8 cellular contexts compared by ENCODE assay signal in the genomic region with DNA sequence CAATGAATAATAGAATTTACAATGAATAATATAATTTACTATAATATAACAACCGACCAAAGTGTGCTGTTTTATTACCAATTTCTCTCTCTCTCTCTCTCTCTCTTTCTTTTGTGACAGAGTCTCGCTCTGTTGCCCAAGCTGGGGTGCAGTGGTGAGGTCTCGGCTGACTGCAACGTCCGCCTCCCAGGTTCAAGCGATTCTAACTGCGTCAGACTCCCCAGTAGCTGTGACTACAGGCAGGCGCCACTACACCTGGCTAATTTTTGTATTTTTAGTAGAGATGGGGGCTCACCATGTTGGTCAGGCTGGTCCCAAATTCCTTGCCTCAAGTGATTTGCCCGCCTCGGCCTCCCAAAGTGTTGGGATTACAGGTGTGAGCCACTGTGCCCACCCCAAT. TPM values are rescaled to one million over a fixed set of nuclear protein-coding genes. Genes with fewer than 3 reads are reported as not detected.
DNase-seq lines count a peak whose midpoint lies in the region; ATAC-seq and TF ChIP-seq lines count a peak whose summit lies in the region.
"Not testable (repeated sequence)": the region's sequence is repeated elsewhere in the genome, so short reads cannot be mapped to it uniquely, and the experiment has no call there.

No MANE protein-coding gene starts in this region.

- not testable (repeated sequence) for H2AFZ ChIP-seq in PC-9; osteoblast (ENCODE audit: low read length)

- not testable (repeated sequence) for H3K4me3 ChIP-seq in CD8-positive, alpha-beta T cell (ENCODE audit: low read depth, low read length); PC-9; osteoblast (ENCODE audit: insufficient read depth, low read length); subcutaneous abdominal adipose tissue (ENCODE audit: low read depth in 1 of 5, low read length in 5 of 5)
- H3K4me3 ChIP-seq in endodermal cell (ENCODE audit: low read length): peak overlapping the region; percentile 73

- POLR2A ChIA-PET in CD8-positive, alpha-beta T cell (lab: Charles Lee): interaction anchor here (6.9 kb wide), 1 partner anchor 15 kb away, joined by 378 read pairs; a partner anchor contains a TSS
- POLR2A ChIA-PET in PC-9 (lab: Charles Lee; ENCODE audit: unreplicated experiment): interaction anchor here (0.7 to 3.7 kb wide), 2 partner anchors 17 to 22 kb away, joined by 7 to 111 read pairs; a partner anchor contains a TSS
- POLR2A ChIA-PET in activated CD8-positive, alpha-beta T cell treated with anti-CD3 and anti-CD28 coated beads, Interleukin-2, amount 10 ng/mL, durations not matched to agents 7 days and 5 days (lab: Charles Lee): interaction anchor here (1.1 to 7.5 kb wide), 3 partner anchors 15 to 622 kb away, joined by 4 to 650 read pairs (median 10); a partner anchor contains a TSS

- H3K27ac ChIP-seq in CD8-positive, alpha-beta T cell (ENCODE audit: low read depth, low read length); PC-9; endodermal cell (ENCODE audit: low read depth, low read length): not testable (repeated sequence)
- peak overlapping the region; percentile 96 for H3K27ac ChIP-seq in osteoblast (ENCODE audit: low read depth, low read length)
- H3K27ac ChIP-seq in subcutaneous abdominal adipose tissue (ENCODE audit: low read depth, low read length): peak overlapping the region; percentile 100

- WGBS in endodermal cell (ENCODE audit: insufficient coverage in 1 of 2, insufficient read length in 1 of 2), 2 experiments: 95% methylated on average over 7 to 10 of the region's 10 CpGs

- H3K9me3 ChIP-seq in CD8-positive, alpha-beta T cell (ENCODE audit: low read length); PC-9 (ENCODE audit: insufficient read depth, low read depth); osteoblast (ENCODE audit: low read depth, low read length); subcutaneous abdominal adipose tissue (ENCODE audit: control insufficient read depth in 5 of 5, low read length in 5 of 5): not testable (repeated sequence)
- H3K9me3 ChIP-seq in endodermal cell (ENCODE audit: control insufficient read depth, low read length): peaks cover 40% of the 10 kb centered on the region

- intact Hi-C loops in CD8-positive, alpha-beta T cell (cut with DNase I, micrococcal nuclease): loop anchor here (1.0 to 10.0 kb wide), 5 partner anchors 62 to 1468 kb away; a partner anchor contains a TSS
- intact Hi-C loops in PC-9 (cut with micrococcal nuclease; ENCODE audit: unreplicated experiment): loop anchor here (1.0 to 10.0 kb wide), 3 partner anchors 24 to 1358 kb away; no protein-coding TSS in a partner anchor

- H3K9me3 Mint-ChIP-seq in CD8-positive, alpha-beta T cell; activated CD8-positive, alpha-beta T cell treated with anti-CD3 and anti-CD28 coated beads, Interleukin-2, amount 10 ng/mL, durations not matched to agents 7 days and 5 days (ENCODE audit: insufficient read depth); activated naive CD8-positive, alpha-beta T cell (ENCODE audit: low read depth): not testable (repeated sequence)
- H3K9me3 Mint-ChIP-seq in endodermal cell (peaks cover 46% of the 10 kb centered on the region), mesothelial cell of epicardium (peaks cover 18% of the 10 kb centered on the region)

- H3K27ac Mint-ChIP-seq in CD8-positive, alpha-beta T cell: peak overlapping the region; percentile 83
- H3K27ac Mint-ChIP-seq in activated CD8-positive, alpha-beta T cell treated with anti-CD3 and anti-CD28 coated beads, Interleukin-2, amount 10 ng/mL, durations not matched to agents 7 days and 5 days; activated naive CD8-positive, alpha-beta T cell; endodermal cell: not testable (repeated sequence)
- peak overlapping the region; percentile 92 for H3K27ac Mint-ChIP-seq in mesothelial cell of epicardium

- not testable (repeated sequence) for H3K27me3 Mint-ChIP-seq in CD8-positive, alpha-beta T cell (ENCODE audit: low read depth); activated CD8-positive, alpha-beta T cell treated with anti-CD3 and anti-CD28 coated beads, Interleukin-2, amount 10 ng/mL, durations not matched to agents 7 days and 5 days (ENCODE audit: low read depth); activated naive CD8-positive, alpha-beta T cell; endodermal cell (ENCODE audit: insufficient read depth); mesothelial cell of epicardium (ENCODE audit: low read depth)

- peak overlapping the region; percentile 98; the same call in 1 of the 2 replicates for H3K4me2 ChIP-seq in PC-9
- peak overlapping the region; percentile 95 for H3K4me2 ChIP-seq in osteoblast (ENCODE audit: insufficient read depth, low read length)

- not testable (repeated sequence) for H3K9me2 ChIP-seq in PC-9 (ENCODE audit: insufficient read depth)

- CTCF ChIA-PET in CD8-positive, alpha-beta T cell (lab: Charles Lee): interaction anchor here (0.8 to 2.5 kb wide), 4 partner anchors 17 to 475 kb away, joined by 4 to 7 read pairs (median 7); a partner anchor contains a TSS
- CTCF ChIA-PET in PC-9 (lab: Charles Lee): not testable (repeated sequence)
- CTCF ChIA-PET in activated CD8-positive, alpha-beta T cell treated with anti-CD3 and anti-CD28 coated beads, Interleukin-2, amount 10 ng/mL, durations not matched to agents 7 days and 5 days (lab: Charles Lee): interaction anchor here (1.3 to 4.0 kb wide), 4 partner anchors 10 to 61 kb away, joined by 3 to 77 read pairs (median 6); a partner anchor contains a TSS

- not testable (repeated sequence) for TF ChIP-seq CTCF in CD8-positive, alpha-beta T cell (IDR thresholded peaks at IDR 0.05); PC-9 (conservative IDR thresholded peaks at IDR 0.05); endodermal cell (conservative IDR thresholded peaks at IDR 0.05); mesothelial cell of epicardium (IDR thresholded peaks at IDR 0.05; ENCODE audit: unreplicated experiment); osteoblast (IDR thresholded peaks at IDR 0.05; ENCODE audit: extremely low read depth, low read depth, low read length)

- H3K79me2 ChIP-seq in PC-9 (ENCODE audit: low read depth): peaks cover 24% of the 10 kb centered on the region
- H3K79me2 ChIP-seq in osteoblast (ENCODE audit: insufficient read depth, low read length): peaks cover 33% of the 10 kb centered on the region

- ATAC-seq in CD8-positive, alpha-beta T cell; activated CD8-positive, alpha-beta T cell treated with anti-CD3 and anti-CD28 coated beads, Interleukin-2, amount 10 ng/mL, durations not matched to agents 7 days and 5 days: not testable (repeated sequence)

- not testable (repeated sequence) for BruUV-seq in PC-9 (replicated peaks; lab: Mats Ljungman, UMichigan)

- not testable (repeated sequence) for DNase-seq in CD8-positive, alpha-beta T cell; PC-9; activated CD8-positive, alpha-beta T cell treated with anti-CD3 and anti-CD28 coated beads, Interleukin-2, amount 10 ng/mL, durations not matched to agents 7 days and 5 days; endodermal cell; mesothelial cell of epicardium (ENCODE audit: low spot score in 2 of 2, unreplicated experiment in 2 of 2); osteoblast (ENCODE audit: insufficient read length, low spot score, missing footprints)

- peak overlapping the region; percentile 45 for H3K4me3 Mint-ChIP-seq in CD8-positive, alpha-beta T cell
- peak overlapping the region; percentile 54 for H3K4me3 Mint-ChIP-seq in activated CD8-positive, alpha-beta T cell treated with anti-CD3 and anti-CD28 coated beads, Interleukin-2, amount 10 ng/mL, durations not matched to agents 7 days and 5 days
- H3K4me3 Mint-ChIP-seq in activated naive CD8-positive, alpha-beta T cell: peak overlapping the region; percentile 62
- not testable (repeated sequence) for H3K4me3 Mint-ChIP-seq in endodermal cell
- peak overlapping the region; percentile 37 for H3K4me3 Mint-ChIP-seq in mesothelial cell of epicardium

- not testable (repeated sequence) for H3K27me3 ChIP-seq in CD8-positive, alpha-beta T cell (ENCODE audit: insufficient read depth, low read length); PC-9 (ENCODE audit: insufficient read depth, low read depth); endodermal cell (ENCODE audit: control insufficient read depth, insufficient read depth, low read length, poor library complexity, severe bottlenecking); osteoblast (ENCODE audit: insufficient read depth, low read length); subcutaneous abdominal adipose tissue (ENCODE audit: control insufficient read depth in 5 of 5, insufficient read depth in 4 of 5, low read length in 5 of 5)

- peaks cover 14% of the 10 kb centered on the region; the same call in 1 of the 2 replicates for H3F3A ChIP-seq in PC-9 (ENCODE audit: insufficient read depth, low read depth)

- H3K4me1 Mint-ChIP-seq in CD8-positive, alpha-beta T cell (ENCODE audit: low read depth): peaks cover 32% of the 10 kb centered on the region
- H3K4me1 Mint-ChIP-seq in activated CD8-positive, alpha-beta T cell treated with anti-CD3 and anti-CD28 coated beads, Interleukin-2, amount 10 ng/mL, durations not matched to agents 7 days and 5 days (ENCODE audit: low read depth): peaks cover 33% of the 10 kb centered on the region
- peaks cover 31% of the 10 kb centered on the region for H3K4me1 Mint-ChIP-seq in activated naive CD8-positive, alpha-beta T cell (ENCODE audit: low read depth)
- H3K4me1 Mint-ChIP-seq in endodermal cell: not testable (repeated sequence)
- H3K4me1 Mint-ChIP-seq in mesothelial cell of epicardium: peaks cover 26% of the 10 kb centered on the region

- peaks cover 30% of the 10 kb centered on the region for H3K36me3 Mint-ChIP-seq in CD8-positive, alpha-beta T cell
- peaks cover 46% of the 10 kb centered on the region for H3K36me3 Mint-ChIP-seq in activated CD8-positive, alpha-beta T cell treated with anti-CD3 and anti-CD28 coated beads, Interleukin-2, amount 10 ng/mL, durations not matched to agents 7 days and 5 days (ENCODE audit: low read depth)
- H3K36me3 Mint-ChIP-seq in activated naive CD8-positive, alpha-beta T cell: peaks cover 16% of the 10 kb centered on the region
- H3K36me3 Mint-ChIP-seq in endodermal cell (ENCODE audit: low read depth): peaks cover 27% of the 10 kb centered on the region
- H3K36me3 Mint-ChIP-seq in mesothelial cell of epicardium: peaks cover 27% of the 10 kb centered on the region

- not testable (repeated sequence) for H3K9ac ChIP-seq in endodermal cell (ENCODE audit: extremely low read depth, low read length, poor library complexity, severe bottlenecking)
- H3K9ac ChIP-seq in subcutaneous abdominal adipose tissue (ENCODE audit: low read length in 5 of 5): peak overlapping the region in 1 of 5 donors; percentile 99

- H3K36me3 ChIP-seq in CD8-positive, alpha-beta T cell (ENCODE audit: insufficient read depth, low read length); PC-9 (ENCODE audit: low read depth); endodermal cell (ENCODE audit: control insufficient read depth, insufficient read depth, low read length); osteoblast (ENCODE audit: insufficient read depth, low read length); subcutaneous abdominal adipose tissue (ENCODE audit: control insufficient read depth in 5 of 5, insufficient read depth in 5 of 5, low read length in 5 of 5): not testable (repeated sequence)

- H3K4me1 ChIP-seq in CD8-positive, alpha-beta T cell (ENCODE audit: insufficient read depth, low read length): peaks cover 25% of the 10 kb centered on the region
- H3K4me1 ChIP-seq in PC-9 (replicated peaks; ENCODE audit: insufficient read depth) (peaks cover 22% of the 10 kb centered on the region), osteoblast (ENCODE audit: insufficient read depth, low read length) (peaks cover 18% of the 10 kb centered on the region), subcutaneous abdominal adipose tissue (ENCODE audit: control insufficient read depth in 5 of 5, insufficient read depth in 5 of 5, low read length in 5 of 5) (peaks cover 10 to 23% (median 16%) of the 10 kb centered on the region in 5 donors)
- not testable (repeated sequence) for H3K4me1 ChIP-seq in endodermal cell (ENCODE audit: control insufficient read depth, insufficient read depth, low read length)

- H4K20me1 ChIP-seq in PC-9 (ENCODE audit: insufficient read depth); osteoblast (ENCODE audit: insufficient read depth, low read length): not testable (repeated sequence)

RNA-seq across cellular contexts. Expression of a gene that starts 17.0 kb away (rescaled TPM):
- total RNA-seq in CD8-positive, alpha-beta T cell: 1,000 to 10,000 TPM; 1,161 to 1,206 TPM
- total RNA-seq in PC-9 (2021): 91.3 and 101 TPM in 2 replicates
- total RNA-seq in activated CD8-positive, alpha-beta T cell treated with anti-CD3 and anti-CD28 coated beads, Interleukin-2, amount 10 ng/mL, durations not matched to agents 7 days and 5 days: 100 to 1,000 TPM; 257 TPM
- total RNA-seq in endodermal cell: 100 to 1,000 TPM in 1 of 2 donors, 10 to 100 TPM in 1; 97.4 to 128 TPM
- polyA plus RNA-seq in endodermal cell (2013, experiment 1 of 2): 100 TPM
- polyA plus RNA-seq in endodermal cell (2013, experiment 2 of 2): 80.9 TPM
- total RNA-seq in mesothelial cell of epicardium: 248 to 276 TPM (median 261 TPM) in 3 replicates
- total RNA-seq in osteoblast: 157 and 194 TPM in 2 replicates
